ENCODE assay signal across 18 cellular contexts in the genomic region with DNA sequence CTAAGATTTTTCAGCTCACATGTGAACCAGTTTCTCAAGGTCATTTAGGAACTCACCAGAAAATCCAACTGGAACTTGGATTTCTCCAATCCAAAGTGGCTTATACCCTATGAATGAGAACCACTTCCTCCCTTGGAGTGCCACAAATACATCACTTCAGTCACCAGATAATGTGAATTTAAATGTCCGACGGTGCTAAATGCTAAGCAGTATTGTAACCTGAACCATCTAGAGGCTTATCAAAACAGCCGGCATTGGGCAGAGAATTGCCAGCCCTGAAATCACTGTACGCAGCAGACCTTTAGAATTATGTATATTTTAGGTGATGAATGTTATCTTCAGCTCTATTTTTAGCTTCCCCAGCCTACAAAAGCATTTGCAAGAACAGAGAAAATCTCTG.
A peak's percentile ranks its signal among the peaks of the same experiment; 100 is the strongest.
DNase-seq lines count a peak whose midpoint lies in the region; ATAC-seq and TF ChIP-seq lines count a peak whose summit lies in the region.
"Had no signal": no experiment of that assay in that cellular context is flagged by ENCODE, and none has a peak within 500 bp of the region (broad histone marks: within the 10 kb centered on the region; RNA-seq: fewer than 3 reads in every experiment).

No MANE protein-coding gene starts in this region.

- 40% methylated on average over 4 of the region's 4 CpGs for WGBS in right lobe of liver (ENCODE audit: insufficient coverage, low coverage, low lambda C conversion rate, missing lambda C conversion rate)

- no peak for TF ChIP-seq POLR2A in right lobe of liver (IDR thresholded peaks at IDR 0.05)

- DNase-seq in cardiac muscle cell (ENCODE audit: low read depth in 1 of 2, low spot score in 1 of 2) (peak in 1 of 2 donors; percentile 65), cardiac septum (ENCODE audit: low spot score) (no peak), NCI-H2227 (lab: John Stamatoyannopoulos, UW; ENCODE audit: unreplicated experiment) (peak; percentile 13), caudate nucleus (lab: John Stamatoyannopoulos, UW) (peak in 4 of 61 donors; percentile 11 to 39 (median 32)), right lobe of liver (no peak), cortex of kidney (lab: John Stamatoyannopoulos, UW) (no peak)
- no peak for DNase-seq in stimulated activated CD4-positive, alpha-beta T cell treated with anti-CD3 and anti-CD28 coated beads, Interleukin-4, amount 100 ng/mL, for 1 hour
- DNase-seq: AML-193, DND-41, GF-D8, GOT3, HFFc6, KG1, NCI-H1105, NCI-H187 treated with DMSO at 0.1 percent for 48 hours, NCI-H526, T-helper 1 cell had no signal

- no peak for ATAC-seq in right lobe of liver

- H3K9me3 ChIP-seq in cardiac muscle cell (ENCODE audit: low read depth) (no peaks in the 10 kb centered on the region), right lobe of liver (no peaks in the 10 kb centered on the region)

- H3K4me1 ChIP-seq in cardiac muscle cell (ENCODE audit: low read depth) (peaks cover 13% of the 10 kb centered on the region), right lobe of liver (no peaks in the 10 kb centered on the region)

- no peak overlapping the region for H3K4me3 ChIP-seq in cardiac muscle cell
- H3K4me3 ChIP-seq in right lobe of liver, result no peak overlapping the region
- H3K4me3 ChIP-seq: SK-N-MC had no signal

- TF ChIP-seq CTCF in cardiac muscle cell (IDR thresholded peaks at IDR 0.05; ENCODE audit: low read depth, low read length) (no peak), right lobe of liver (IDR thresholded peaks at IDR 0.05) (no peak)

- intact Hi-C loops in cardiac septum (cut with DNase I), result no loop called here
- intact Hi-C loops in right lobe of liver (cut with DNase I), result no loop called here

- H3K36me3 ChIP-seq in cardiac muscle cell (no peaks in the 10 kb centered on the region), right lobe of liver (no peaks in the 10 kb centered on the region)

- H3K27ac ChIP-seq in cardiac muscle cell (peak overlapping the region; percentile 79), caudate nucleus (ENCODE audit: low read depth, low read length) (peak overlapping the region; percentile 21), right lobe of liver (no peak overlapping the region)
- H3K27ac ChIP-seq: SK-N-MC had no signal

- no peaks in the 10 kb centered on the region for H3K27me3 ChIP-seq in cardiac muscle cell
- no peaks in the 10 kb centered on the region for H3K27me3 ChIP-seq in right lobe of liver

Comparison
In these comparisons a context has a peak if more than half of its experiments do, and no peak if none do; other contexts are left out.
1. H3K27ac ChIP-seq: peak in cardiac muscle cell (single experiment) and caudate nucleus (single experiment); none in right lobe of liver (0 of 3).